Comparison of ENCODE assay signal across 8 cellular contexts in the genomic region with DNA sequence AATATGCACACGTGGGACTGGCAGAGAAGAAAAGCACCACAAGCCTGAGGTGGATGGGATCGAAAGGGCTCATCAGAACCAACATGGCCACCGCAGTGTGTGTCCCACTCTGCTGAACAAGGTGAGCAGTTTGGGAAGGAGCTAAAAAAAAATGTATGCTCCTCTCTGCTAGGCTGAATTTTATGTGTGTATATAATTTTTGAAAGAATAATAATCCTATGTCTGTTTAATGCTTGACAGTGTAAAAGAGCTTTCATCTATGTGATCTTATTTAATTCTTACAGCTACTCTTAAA. TPM values are rescaled to one million over a fixed set of nuclear protein-coding genes. Genes with fewer than 3 reads are reported as not detected.
A peak's percentile ranks its signal among the peaks of the same experiment; 100 is the strongest.
DNase-seq lines count a peak whose midpoint lies in the region; ATAC-seq and TF ChIP-seq lines count a peak whose summit lies in the region.

No MANE protein-coding gene starts in this region.

- H3K9me3 ChIP-seq in GM23248 (ENCODE audit: low read depth): no peaks in the 10 kb centered on the region
- H3K9me3 ChIP-seq in Panc1 (ENCODE audit: control insufficient read depth, insufficient read depth, low read depth, low read length): no peaks in the 10 kb centered on the region
- H3K9me3 ChIP-seq in thymus (ENCODE audit: control insufficient read depth): no peaks in the 10 kb centered on the region

- H3K27ac ChIP-seq in GM23248 (peak overlapping the region; percentile 97), Panc1 (ENCODE audit: low read length) (peak overlapping the region; percentile 72), mesendoderm (ENCODE audit: low read depth, low read length) (no peak overlapping the region), thymus (ENCODE audit: low read depth) (peak overlapping the region; percentile 69)

- DNase-seq in GM23248: peak; percentile 54
- DNase-seq in Panc1 (ENCODE audit: low read depth, low spot score): no peak
- no peak for DNase-seq in mesendoderm
- no peak for DNase-seq in NCI-H1436 treated with DMSO at 0.1 percent for 48 hours (lab: John Stamatoyannopoulos, UW)

- intact Hi-C loops in Panc1 (cut with micrococcal nuclease; ENCODE audit: unreplicated experiment): no loop called here

- H3K27me3 Mint-ChIP-seq in brain: peaks cover 16% of the 10 kb centered on the region

- H4K5ac ChIP-seq in mesendoderm (ENCODE audit: low read length): no peak overlapping the region

- H3K27ac Mint-ChIP-seq in brain: peak overlapping the region; percentile 20 to 100 (median 98)

- H3K23ac ChIP-seq in mesendoderm (ENCODE audit: low read length): no peak overlapping the region

- H3K79me1 ChIP-seq in mesendoderm (ENCODE audit: low read length): no peaks in the 10 kb centered on the region

- no peaks in the 10 kb centered on the region for H3K79me2 ChIP-seq in GM23248 (ENCODE audit: insufficient read depth)
- no peaks in the 10 kb centered on the region for H3K79me2 ChIP-seq in mesendoderm (ENCODE audit: control insufficient read depth, insufficient read depth, low read length)

- H3K36me3 ChIP-seq in GM23248 (ENCODE audit: low read depth): no peaks in the 10 kb centered on the region
- no peaks in the 10 kb centered on the region for H3K36me3 ChIP-seq in Panc1 (ENCODE audit: control insufficient read depth, insufficient read depth, low read length)
- H3K36me3 ChIP-seq in mesendoderm (ENCODE audit: control insufficient read depth, insufficient read depth, low read length): no peaks in the 10 kb centered on the region
- no peaks in the 10 kb centered on the region for H3K36me3 ChIP-seq in thymus (ENCODE audit: control insufficient read depth, insufficient read depth)

- H3K56ac ChIP-seq in mesendoderm (ENCODE audit: low read length): peak overlapping the region; percentile 51

- H3K4ac ChIP-seq in mesendoderm (ENCODE audit: low read depth, low read length): no peak overlapping the region

- POLR2A ChIA-PET in Panc1 (lab: Charles Lee): no interaction called here

- no peak overlapping the region for H2AK5ac ChIP-seq in mesendoderm (ENCODE audit: low read length)

- H3K4me3 ChIP-seq in GM23248 (peak overlapping the region; percentile 69), Panc1 (ENCODE audit: low read depth in 2 of 2, low read length in 2 of 2) (peak overlapping the region; percentile 58 to 77), mesendoderm (ENCODE audit: low read length) (no peak overlapping the region), thymus (ENCODE audit: low read length) (peak overlapping the region; percentile 67)

- H3K36me3 Mint-ChIP-seq in brain: no peaks in the 10 kb centered on the region

- H4K8ac ChIP-seq in mesendoderm (ENCODE audit: low read depth, low read length): no peak overlapping the region

- peaks cover 24% of the 10 kb centered on the region for H3K4me1 ChIP-seq in GM23248 (ENCODE audit: insufficient read depth)
- peaks cover 26% of the 10 kb centered on the region for H3K4me1 ChIP-seq in Panc1 (ENCODE audit: control insufficient read depth, insufficient read depth, low read length)
- H3K4me1 ChIP-seq in mesendoderm (ENCODE audit: control insufficient read depth, low read depth, low read length): no peaks in the 10 kb centered on the region
- H3K4me1 ChIP-seq in thymus (ENCODE audit: control insufficient read depth, insufficient read depth, low read length): peaks cover 24% of the 10 kb centered on the region

- no peak for ATAC-seq in Panc1
- ATAC-seq in HG02970 (IDR thresholded peaks at IDR 0.05; ENCODE audit: low FRiP score, unreplicated experiment): no peak
- no peak for ATAC-seq in HG02642 (IDR thresholded peaks at IDR 0.05; ENCODE audit: poor library complexity, unreplicated experiment)

- H3K4me3 Mint-ChIP-seq in brain: peak overlapping the region; percentile 89 to 97 (median 96)

- H3K4me1 Mint-ChIP-seq in brain: peaks cover 52% of the 10 kb centered on the region

- no peaks in the 10 kb centered on the region for H3K9me2 ChIP-seq in GM23248 (ENCODE audit: insufficient read depth)

- in situ Hi-C loops in GM23248 (cut with MboI) (no loop called here), Panc1 (cut with HindIII; ENCODE audit: low pct_unique_long_range_greater_than_20kb, low sequenced_read_pairs) (loop anchor here (25.0 kb wide), 1 partner anchor 105 kb away; a partner anchor contains a TSS)

- no peak overlapping the region for H2BK15ac ChIP-seq in mesendoderm (replicated peaks; ENCODE audit: low read depth)

- peak overlapping the region; percentile 91 for H3K9ac ChIP-seq in GM23248
- H3K9ac ChIP-seq in mesendoderm (ENCODE audit: low read length): peak overlapping the region; percentile 20

- no peak overlapping the region for H3K18ac ChIP-seq in mesendoderm (ENCODE audit: low read length)

- H3K9me3 Mint-ChIP-seq in brain: peaks cover 0 to 7% (median 0%) of the 10 kb centered on the region in 5 experiments

- peaks cover 34% of the 10 kb centered on the region for H3F3A ChIP-seq in GM23248 (ENCODE audit: insufficient read depth)

- 20 to 21% methylated on average over 3 of the region's 3 CpGs for WGBS in GM23248 (ENCODE audit: low coverage in 1 of 2, low lambda C conversion rate in 2 of 2, missing lambda C conversion rate in 2 of 2), 2 experiments
- no CpG with 5 or more reads among the region's 3 CpGs for WGBS in mesendoderm (ENCODE audit: extremely low coverage, insufficient coverage, low lambda C conversion rate)
- WGBS in thymus: 7% methylated on average over 3 of the region's 3 CpGs

- BruUV-seq in Panc1 (replicated peaks; lab: Mats Ljungman, UMichigan): no TSS peak

- H4K20me1 ChIP-seq in GM23248 (ENCODE audit: insufficient read depth): no peaks in the 10 kb centered on the region

- H3K27me3 ChIP-seq in GM23248 (replicated peaks; ENCODE audit: insufficient read depth) (no peaks in the 10 kb centered on the region), Panc1 (ENCODE audit: control insufficient read depth, insufficient read depth, low read length) (no peaks in the 10 kb centered on the region), mesendoderm (ENCODE audit: insufficient read depth, low read length, poor library complexity) (no peaks in the 10 kb centered on the region), thymus (ENCODE audit: control insufficient read depth, insufficient read depth) (no peaks in the 10 kb centered on the region)

- CTCF ChIA-PET in Panc1 (lab: Charles Lee): interaction anchor here (0.7 kb wide), 1 partner anchor 82 kb away, joined by 3 read pairs; no protein-coding TSS in a partner anchor

- H2BK120ac ChIP-seq in mesendoderm (ENCODE audit: low read depth, low read length): no peak overlapping the region

- TF ChIP-seq CTCF in Panc1 (IDR thresholded peaks at IDR 0.05) (no peak), brain (conservative IDR thresholded peaks at IDR 0.05) (no peak)

- peak overlapping the region; percentile 84 for H2AFZ ChIP-seq in GM23248

- peak overlapping the region; percentile 90 for H3K4me2 ChIP-seq in GM23248 (ENCODE audit: unreplicated experiment)
- no peak overlapping the region for H3K4me2 ChIP-seq in mesendoderm (ENCODE audit: low read length)

- no peak overlapping the region for H2BK5ac ChIP-seq in mesendoderm (ENCODE audit: low read length)

RNA-seq across cellular contexts. Expression of a gene that starts 14.2 kb away (rescaled TPM):
- 16.3 and 16.6 TPM in 2 replicates for total RNA-seq in GM23248 (2014; rRNA removed; shearing (Covaris generic))
- polyA plus RNA-seq in GM23248 (2016; fragmentation: Nextera tagmentation; extraction: Ambion mirVana) (6.9 and 8.7 TPM in 2 replicates), brain (ENCODE audit: insufficient read depth, low read depth, low replicate concordance) (2.7 TPM), thymus (8.6 TPM)
- total RNA-seq in Panc1 (2021; ENCODE audit: unreplicated experiment): 15.0 TPM
- polyA plus RNA-seq in Panc1 (2012; ENCODE audit: insufficient read length): 9.8 TPM
- polyA plus RNA-seq in mesendoderm (2013, experiment 1 of 2): 6.1 TPM
- polyA plus RNA-seq in mesendoderm (2013, experiment 2 of 2): 5.5 TPM

RNA-seq across cellular contexts. Expression of a gene that starts 29.6 kb away (rescaled TPM):
- total RNA-seq in GM23248 (2014; rRNA removed; shearing (Covaris generic)): not detected in 2 replicates
- polyA plus RNA-seq in GM23248 (2016; fragmentation: Nextera tagmentation; extraction: Ambion mirVana) (not detected in 2 replicates), brain (ENCODE audit: insufficient read depth, low read depth, low replicate concordance) (not detected), thymus (0.14 TPM)
- 0.05 TPM for total RNA-seq in Panc1 (2021; ENCODE audit: unreplicated experiment)
- polyA plus RNA-seq in Panc1 (2012; ENCODE audit: insufficient read length): not detected
- polyA plus RNA-seq in mesendoderm (2013, experiment 1 of 2): 0.01 TPM
- polyA plus RNA-seq in mesendoderm (2013, experiment 2 of 2): 0.03 TPM
